9 cellular contexts compared by ENCODE assay signal in the genomic region with DNA sequence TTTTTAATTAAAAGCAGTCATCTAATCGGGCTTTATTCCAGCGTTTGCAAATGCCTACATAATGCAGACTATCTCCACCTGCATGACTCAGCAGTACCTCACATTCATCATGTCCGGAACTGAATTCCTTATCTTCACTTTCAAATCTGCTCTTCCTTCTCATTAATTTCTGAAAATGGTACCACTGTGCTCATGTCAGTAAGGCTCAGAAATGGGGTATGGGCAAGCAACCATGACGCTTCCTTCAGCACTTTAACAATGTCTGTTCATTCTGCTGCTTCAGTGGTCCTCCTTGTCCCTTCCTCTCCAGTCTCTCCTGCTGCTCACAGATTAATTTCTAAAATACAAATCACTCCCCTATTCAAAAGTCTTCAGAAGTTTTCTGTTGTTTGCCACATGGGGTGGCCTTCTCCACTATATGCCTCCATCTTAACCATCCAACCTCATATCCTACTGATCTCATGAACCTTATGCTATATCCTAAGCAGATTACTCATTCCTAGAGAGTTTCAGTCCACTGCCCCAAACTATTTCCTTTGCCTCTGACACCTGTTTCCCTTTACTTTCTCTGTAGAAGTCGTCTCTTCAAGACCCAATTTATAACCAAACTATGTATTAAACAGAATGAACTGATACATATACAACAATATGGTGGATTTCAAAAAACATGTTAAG. TPM values are rescaled to one million over a fixed set of nuclear protein-coding genes. Genes with fewer than 3 reads are reported as not detected.
DNase-seq lines count a peak whose midpoint lies in the region; ATAC-seq and TF ChIP-seq lines count a peak whose summit lies in the region.
"Had no signal": no experiment of that assay in that cellular context is flagged by ENCODE, and none has a peak within 500 bp of the region (broad histone marks: within the 10 kb centered on the region; RNA-seq: fewer than 3 reads in every experiment).

No MANE protein-coding gene starts in this region.

- H3K4me2 ChIP-seq in DOHH2 (ENCODE audit: low read length): no peak overlapping the region

- H3K4me1 ChIP-seq in DOHH2 (ENCODE audit: control insufficient read depth, low read length): peaks cover 28% of the 10 kb centered on the region

- DNase-seq in NCI-H226 (peak; percentile 55), amniotic stem cell (lab: John Stamatoyannopoulos, UW) (no peak), NCI-H748 (lab: John Stamatoyannopoulos, UW; ENCODE audit: unreplicated experiment) (no peak)
- DNase-seq in stimulated activated CD4-positive, alpha-beta T cell treated with anti-CD3 and anti-CD28 coated beads, Interleukin-1b, Interleukin-23, amount 100 ng/mL, for 48 hours: no peak
- DNase-seq: left cardiac atrium had no signal

- ATAC-seq in GM21423 (IDR thresholded peaks at IDR 0.05; ENCODE audit: unreplicated experiment): peak; percentile 49
- ATAC-seq in esophagus mucosa: peak; percentile 70
- ATAC-seq in HG02981 (IDR thresholded peaks at IDR 0.05; ENCODE audit: unreplicated experiment): no peak

- 0 out of 2 replicates have a peak, but pooled peaks cover 7% of the 10 kb centered on the region for H3F3A ChIP-seq in DOHH2 (ENCODE audit: control insufficient read depth, insufficient read depth)

- H3K36me3 ChIP-seq in DOHH2 (ENCODE audit: control insufficient read depth, low read length): peaks cover 89% of the 10 kb centered on the region

- no peaks in the 10 kb centered on the region for H3K27me3 ChIP-seq in DOHH2 (ENCODE audit: control insufficient read depth, low read length)

- H3K9me2 ChIP-seq in DOHH2 (replicated peaks; ENCODE audit: control insufficient read depth, low read length): no peaks in the 10 kb centered on the region

- peaks cover 10% of the 10 kb centered on the region for H4K20me1 ChIP-seq in DOHH2 (ENCODE audit: control insufficient read depth, insufficient read depth, low read depth, low read length)

- H3K4me3 ChIP-seq in DOHH2 (ENCODE audit: low read length): no peak overlapping the region

- no peaks in the 10 kb centered on the region for H3K9me3 ChIP-seq in DOHH2 (ENCODE audit: control insufficient read depth, insufficient read depth, low read length)

- H3K27ac ChIP-seq in DOHH2 (ENCODE audit: low read depth, low read length): peak overlapping the region; percentile 7; the same call in 1 of the 2 replicates

- peaks cover 93% of the 10 kb centered on the region for H3K79me2 ChIP-seq in DOHH2 (ENCODE audit: control insufficient read depth, low read length)

- no peak for TF ChIP-seq CTCF in DOHH2 (IDR thresholded peaks at IDR 0.05; ENCODE audit: low read depth, low read length, poor library complexity, severe bottlenecking)

RNA-seq across cellular contexts. Expression of gene GTF2H1, which starts 7.0 kb away (rescaled TPM):
- total RNA-seq in esophagus mucosa: 33.9 TPM

RNA-seq across cellular contexts. Expression of gene HPS5, which starts 7.4 kb away (rescaled TPM):
- 12.3 TPM for total RNA-seq in esophagus mucosa
